ENCODE assay signal across 1 cellular context in genomic region chr22:37517826-37518450, GRCh38.
TF ChIP-seq lines count a peak whose summit lies in the region.

No MANE protein-coding gene starts in this region.

TF ChIP-seq in HepG2, 621 proteins besides CTCF, POLR2A, EP300 and RAD21 (continues in another document):
- TF ChIP-seq ZNF775 (CRISPR knock-in tag; IDR thresholded peaks at IDR 0.05; ENCODE audit: borderline replicate concordance) (no peak), ZBTB26 (CRISPR knock-in tag; IDR thresholded peaks at IDR 0.05; ENCODE audit: borderline replicate concordance) (no peak), PRPF4 (IDR thresholded peaks at IDR 0.05; ENCODE audit: low read depth, low read length, poor library complexity, severe bottlenecking) (peak; percentile 44), MXD3 (CRISPR knock-in tag; IDR thresholded peaks at IDR 0.05) (no peak), FOXK2 (IDR thresholded peaks at IDR 0.05) (no peak), NRL (CRISPR knock-in tag; IDR thresholded peaks at IDR 0.05; ENCODE audit: borderline replicate concordance) (no peak; the same call in 1 of the 2 replicates), CEBPZ (IDR thresholded peaks at IDR 0.05; ENCODE audit: low read length) (no peak), AHR (CRISPR knock-in tag; IDR thresholded peaks at IDR 0.05) (no peak), SAP130 (CRISPR knock-in tag; IDR thresholded peaks at IDR 0.05; ENCODE audit: low read depth) (no peak), ZNF562 (CRISPR knock-in tag; IDR thresholded peaks at IDR 0.05; ENCODE audit: borderline replicate concordance) (no peak), ZNF709 (CRISPR knock-in tag; IDR thresholded peaks at IDR 0.05) (0 out of 2 replicates have a peak, but pooled peaks have one; percentile 7), ZNF329 (CRISPR knock-in tag; IDR thresholded peaks at IDR 0.05; ENCODE audit: low read depth) (no peak), ZBTB33 (CRISPR knock-in tag; IDR thresholded peaks at IDR 0.05) (peak; percentile 70), BRF2 (CRISPR knock-in tag; IDR thresholded peaks at IDR 0.05) (no peak), XRCC5 (optimal IDR thresholded peaks at IDR 0.05; ENCODE audit: low read length) (peak; percentile 10), HNF1B (CRISPR knock-in tag; IDR thresholded peaks at IDR 0.05) (0 out of 2 replicates have a peak, but pooled peaks have one; percentile 27), AKNA (CRISPR knock-in tag; IDR thresholded peaks at IDR 0.05; ENCODE audit: borderline replicate concordance) (no peak), ZNF280B (CRISPR knock-in tag; IDR thresholded peaks at IDR 0.05; ENCODE audit: borderline replicate concordance) (no peak), RBM22 (optimal IDR thresholded peaks at IDR 0.05; ENCODE audit: low read length) (no peak), ZNF160 (CRISPR knock-in tag; IDR thresholded peaks at IDR 0.05) (no peak), ETV5 (CRISPR knock-in tag; IDR thresholded peaks at IDR 0.05; ENCODE audit: borderline replicate concordance) (no peak), ZNF687 (CRISPR knock-in tag; IDR thresholded peaks at IDR 0.05) (peak; percentile 37), ZBTB38 (CRISPR knock-in tag; IDR thresholded peaks at IDR 0.05) (peak; percentile 96), FOXA1 (IDR thresholded peaks at IDR 0.05) (no peak), FOXA1 (CRISPR knock-in tag; IDR thresholded peaks at IDR 0.05) (no peak), GLI4 (CRISPR knock-in tag; IDR thresholded peaks at IDR 0.05; ENCODE audit: borderline replicate concordance) (no peak), ZNF773 (CRISPR knock-in tag; IDR thresholded peaks at IDR 0.05; ENCODE audit: borderline replicate concordance) (no peak), HBP1 (CRISPR knock-in tag; IDR thresholded peaks at IDR 0.05; ENCODE audit: low read depth) (no peak)
